In the genomic region with DNA sequence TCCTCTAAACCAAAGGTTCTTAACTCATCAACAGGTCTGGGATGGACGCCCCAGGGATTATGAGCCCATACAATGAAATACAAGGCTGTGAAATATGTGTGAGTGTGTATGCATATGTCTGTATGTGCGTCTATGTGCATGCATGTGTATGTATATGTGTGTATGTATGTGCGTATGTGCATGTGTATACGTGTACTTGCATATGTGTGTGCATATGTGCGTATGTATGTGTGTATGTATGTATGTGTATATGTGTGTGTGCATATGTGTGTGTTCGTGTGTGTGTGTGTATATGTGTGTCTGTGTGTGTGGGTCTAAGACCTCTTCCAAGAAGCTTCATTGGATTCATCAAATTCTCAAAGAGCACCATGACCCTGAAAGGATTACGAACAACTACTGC, we compare ENCODE assay signal across 25 cellular contexts.
"Had no signal": no experiment of that assay in that cellular context is flagged by ENCODE, and none has a peak within 500 bp of the region (broad histone marks: within the 10 kb centered on the region; RNA-seq: fewer than 3 reads in every experiment).

No MANE protein-coding gene starts in this region.

- H3K4me1 ChIP-seq: prostate gland had no signal

- H3K9me3 ChIP-seq: gastrocnemius medialis, lower lobe of right lung, prostate gland, right atrium auricular region, sigmoid colon, thoracic aorta, transverse colon, upper lobe of right lung, vagina had no signal

- DNase-seq: dorsolateral prefrontal cortex; effector CD8-positive, alpha-beta T cell; endodermal cell; foreskin fibroblast; gastrocnemius medialis; head of caudate nucleus; left ventricle myocardium superior; lower lobe of right lung; naive thymus-derived CD8-positive, alpha-beta T cell; nucleus accumbens; sigmoid colon; stimulated activated CD4-positive, alpha-beta T cell treated with anti-CD3 and anti-CD28 coated beads, Interleukin-2, amount 100 ng/mL, for 24 hours; stimulated activated CD4-positive, alpha-beta T cell treated with anti-CD3 and anti-CD28 coated beads, Interleukin-4, amount 100 ng/mL, for 24 hours; transverse colon; upper lobe of right lung had no signal

- H3K27me3 Mint-ChIP-seq: naive thymus-derived CD8-positive, alpha-beta T cell; stimulated activated naive CD8-positive, alpha-beta T cell treated with anti-CD3 and anti-CD28 coated beads, Interleukin-15, Interleukin-2, amounts not matched to agents 100 ng/mL and 50 ng/mL, for 24 hours had no signal

- ATAC-seq: esophagus mucosa; gastrocnemius medialis; left ventricle myocardium superior; lower lobe of right lung; naive thymus-derived CD8-positive, alpha-beta T cell; stimulated activated effector memory CD8-positive, alpha-beta T cell treated with anti-CD3 and anti-CD28 coated beads, Interleukin-12 subunit alpha, Interleukin-12 subunit beta, amount 100 ng/mL, for 72 hours; upper lobe of right lung had no signal

- H3K27ac Mint-ChIP-seq: endodermal cell; stimulated activated effector memory CD8-positive, alpha-beta T cell treated with anti-CD3 and anti-CD28 coated beads, Interleukin-12 subunit alpha, Interleukin-12 subunit beta, amount 100 ng/mL, for 72 hours; stimulated activated naive CD8-positive, alpha-beta T cell treated with anti-CD3 and anti-CD28 coated beads, Interleukin-15, Interleukin-2, amounts not matched to agents 100 ng/mL and 50 ng/mL, for 24 hours had no signal

- H3K4me3 ChIP-seq: dorsolateral prefrontal cortex, gastrocnemius medialis, lower lobe of right lung, prostate gland, right atrium auricular region, sigmoid colon, thoracic aorta, transverse colon, upper lobe of right lung, vagina had no signal

- H3K27ac ChIP-seq: dorsolateral prefrontal cortex, epithelial cell of prostate, gastrocnemius medialis, lower lobe of right lung, prostate gland, right atrium auricular region, sigmoid colon, thoracic aorta, transverse colon, upper lobe of right lung, vagina had no signal

- H3K4me3 Mint-ChIP-seq: endodermal cell; stimulated activated effector memory CD8-positive, alpha-beta T cell treated with anti-CD3 and anti-CD28 coated beads, Interleukin-12 subunit alpha, Interleukin-12 subunit beta, amount 100 ng/mL, for 72 hours; stimulated activated naive CD8-positive, alpha-beta T cell treated with anti-CD3 and anti-CD28 coated beads, Interleukin-15, Interleukin-2, amounts not matched to agents 100 ng/mL and 50 ng/mL, for 24 hours had no signal

- H3K9me3 Mint-ChIP-seq: endodermal cell; stimulated activated effector memory CD8-positive, alpha-beta T cell treated with anti-CD3 and anti-CD28 coated beads, Interleukin-12 subunit alpha, Interleukin-12 subunit beta, amount 100 ng/mL, for 72 hours; stimulated activated naive CD8-positive, alpha-beta T cell treated with anti-CD3 and anti-CD28 coated beads, Interleukin-15, Interleukin-2, amounts not matched to agents 100 ng/mL and 50 ng/mL, for 24 hours had no signal

- FAIRE-seq: colon, keratinocyte had no signal

- H3K27me3 ChIP-seq: dorsolateral prefrontal cortex, gastrocnemius medialis, right atrium auricular region, sigmoid colon, transverse colon, upper lobe of right lung, vagina had no signal

- H3K36me3 ChIP-seq: gastrocnemius medialis, lower lobe of right lung, prostate gland, right atrium auricular region, sigmoid colon, thoracic aorta, transverse colon, upper lobe of right lung, vagina had no signal
